Comparison of ENCODE assay signal across 22 cellular contexts in the genomic region with DNA sequence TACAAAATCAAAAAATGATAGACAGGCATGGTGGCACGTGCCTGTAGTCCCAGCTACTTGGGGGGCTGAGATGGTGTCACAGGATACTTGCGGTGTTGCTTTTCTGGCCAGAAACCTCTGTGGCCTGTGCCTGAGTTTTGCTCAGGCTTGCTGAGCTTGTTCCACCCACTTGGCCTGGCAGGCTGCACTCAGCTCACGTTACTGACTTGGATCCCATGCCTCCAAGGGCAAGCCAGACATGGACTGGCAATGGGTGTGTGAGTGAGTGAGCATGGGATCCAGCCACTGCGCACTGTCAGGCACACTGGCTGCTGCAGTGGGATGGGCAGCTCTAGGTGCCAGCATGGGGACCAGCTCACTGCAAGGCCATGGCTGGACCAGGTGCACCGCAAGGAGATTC.
"Had no signal": no experiment of that assay in that cellular context is flagged by ENCODE, and none has a peak within 500 bp of the region (broad histone marks: within the 10 kb centered on the region; RNA-seq: fewer than 3 reads in every experiment).

No MANE protein-coding gene starts in this region.

- H3K9me3 Mint-ChIP-seq: activated CD4-positive, alpha-beta memory T cell treated with anti-CD3 and anti-CD28 coated beads, Interleukin-2, amount 10 ng/mL, durations not matched to agents 7 days and 5 days; activated naive CD4-positive, alpha-beta T cell treated with anti-CD3 and anti-CD28 coated beads, Interleukin-2, amount 10 ng/mL, durations not matched to agents 7 days and 5 days; activated naive CD8-positive, alpha-beta T cell treated with anti-CD3 and anti-CD28 coated beads, Interleukin-2, amount 50 U/mL, for 24 hours; brain; central memory CD8-positive, alpha-beta T cell; natural killer cell; T-cell had no signal

- H3K27ac ChIP-seq: coronary artery, gastroesophageal sphincter, heart right ventricle, lower lobe of right lung had no signal

- DNase-seq: activated CD4-positive, alpha-beta T cell treated with anti-CD3 and anti-CD28 coated beads for 48 hours; activated CD4-positive, CD25-positive, alpha-beta regulatory T cell; activated effector memory CD4-positive, alpha-beta T cell treated with Interleukin-2 at 50 U/mL for 16 hours; activated naive CD4-positive, alpha-beta T cell treated with anti-CD3 and anti-CD28 coated beads, Interleukin-2, amount 10 ng/mL, durations not matched to agents 7 days and 5 days; activated naive CD8-positive, alpha-beta T cell treated with anti-CD3 and anti-CD28 coated beads, Interleukin-2, amount 50 U/mL, for 24 hours; activated T-cell treated with anti-CD3 and anti-CD28 coated beads, Interleukin-2, amount 50 U/mL, for 48 hours; anterior cingulate cortex; erythroblast; heart right ventricle; lower lobe of right lung; natural killer cell; nucleus accumbens; SK-N-SH; stimulated activated naive CD8-positive, alpha-beta T cell treated with anti-CD3 and anti-CD28 coated beads, Interleukin-15, Interleukin-2, amounts not matched to agents 100 U/mL and 50 U/mL, for 24 hours; T-cell; T1000 had no signal

- H3K36me3 ChIP-seq: gastroesophageal sphincter, heart right ventricle, lower lobe of right lung, tibial nerve had no signal

- H3K9me3 ChIP-seq: gastroesophageal sphincter, heart right ventricle, lower lobe of right lung, SK-N-SH, tibial nerve had no signal

- ATAC-seq: activated naive CD8-positive, alpha-beta T cell treated with anti-CD3 and anti-CD28 coated beads, Interleukin-2, amount 50 U/mL, for 24 hours; gastroesophageal sphincter; lower lobe of right lung; natural killer cell; stimulated activated naive CD8-positive, alpha-beta T cell treated with anti-CD3 and anti-CD28 coated beads, Interleukin-15, Interleukin-2, amounts not matched to agents 100 U/mL and 50 U/mL, for 24 hours; T-cell had no signal

- H3K27me3 ChIP-seq: heart right ventricle, tibial nerve had no signal

- H3K27ac Mint-ChIP-seq: activated CD4-positive, alpha-beta memory T cell treated with anti-CD3 and anti-CD28 coated beads, Interleukin-2, amount 10 ng/mL, durations not matched to agents 7 days and 5 days; activated naive CD4-positive, alpha-beta T cell treated with anti-CD3 and anti-CD28 coated beads, Interleukin-2, amount 10 ng/mL, durations not matched to agents 7 days and 5 days; activated naive CD8-positive, alpha-beta T cell treated with anti-CD3 and anti-CD28 coated beads, Interleukin-2, amount 50 U/mL, for 24 hours; natural killer cell; T-cell had no signal

- H3K4me3 ChIP-seq: coronary artery, gastroesophageal sphincter, heart right ventricle, lower lobe of right lung, tibial nerve had no signal

- H3K27me3 Mint-ChIP-seq: activated naive CD8-positive, alpha-beta T cell treated with anti-CD3 and anti-CD28 coated beads, Interleukin-2, amount 50 U/mL, for 24 hours; central memory CD8-positive, alpha-beta T cell; T-cell had no signal

- H3K4me3 Mint-ChIP-seq: activated CD4-positive, alpha-beta memory T cell treated with anti-CD3 and anti-CD28 coated beads, Interleukin-2, amount 10 ng/mL, durations not matched to agents 7 days and 5 days; activated naive CD4-positive, alpha-beta T cell treated with anti-CD3 and anti-CD28 coated beads, Interleukin-2, amount 10 ng/mL, durations not matched to agents 7 days and 5 days; activated naive CD8-positive, alpha-beta T cell treated with anti-CD3 and anti-CD28 coated beads, Interleukin-2, amount 50 U/mL, for 24 hours; brain; central memory CD8-positive, alpha-beta T cell; natural killer cell; T-cell had no signal

- H3K36me3 Mint-ChIP-seq: activated naive CD4-positive, alpha-beta T cell treated with anti-CD3 and anti-CD28 coated beads, Interleukin-2, amount 10 ng/mL, durations not matched to agents 7 days and 5 days; brain; natural killer cell; T-cell had no signal
